In the genomic region with DNA sequence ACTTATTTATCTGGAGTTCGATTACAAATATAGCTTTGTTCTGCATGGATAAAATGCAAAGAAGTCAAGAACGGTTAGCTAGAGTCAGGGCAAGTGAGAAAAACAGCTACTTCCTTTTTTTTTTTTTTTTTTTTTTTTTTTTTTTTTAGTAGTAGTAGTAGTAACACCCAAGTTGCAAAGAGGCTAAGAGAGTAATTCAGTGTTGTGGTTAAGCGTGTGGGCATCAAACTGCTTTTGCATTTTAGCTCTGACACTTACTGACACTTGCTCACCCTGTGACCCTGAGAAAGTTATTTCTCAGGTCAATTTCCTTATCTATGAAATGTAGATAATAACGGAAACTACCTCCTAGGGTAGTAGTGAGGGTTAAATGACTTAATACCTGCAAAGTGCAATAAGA, we compare ENCODE assay signal across 13 cellular contexts.
DNase-seq lines count a peak whose midpoint lies in the region; ATAC-seq and TF ChIP-seq lines count a peak whose summit lies in the region.
"Had no signal": no experiment of that assay in that cellular context is flagged by ENCODE, and none has a peak within 500 bp of the region (broad histone marks: within the 10 kb centered on the region; RNA-seq: fewer than 3 reads in every experiment).

No MANE protein-coding gene starts in this region.

- peaks cover 11% of the 10 kb centered on the region; the same call in 1 of the 2 replicates for H3F3A ChIP-seq in OCI-LY1 (ENCODE audit: insufficient read depth, low read length)

- H3K4me3 ChIP-seq in OCI-LY1 (ENCODE audit: low read depth, low read length, poor library complexity, severe bottlenecking) (peak overlapping the region; percentile 51), ascending aorta (no peak overlapping the region)
- H3K4me3 ChIP-seq: esophagus squamous epithelium had no signal

- H3K27me3 Mint-ChIP-seq in activated CD8-positive, alpha-beta memory T cell treated with anti-CD3 and anti-CD28 coated beads, Interleukin-2, amount 10 ng/mL, durations not matched to agents 7 days and 5 days = peaks cover 21% of the 10 kb centered on the region
- peaks cover 18 to 27% of the 10 kb centered on the region in 2 donors for H3K27me3 Mint-ChIP-seq in natural killer cell treated with Interleukin-12 subunit alpha and Interleukin-12 subunit beta and Interleukin-15 and Interleukin-18, amount 100 ng/mL, for 72 hours

- intact Hi-C loops in ascending aorta (cut with DNase I) = loop anchor here (10.0 kb wide), 1 partner anchor 558 kb away; the partner anchor contains the start of gene CASP8AP2

- peak overlapping the region; percentile 84 for H3K4me2 ChIP-seq in OCI-LY1 (ENCODE audit: low read length)

- H3K36me3 ChIP-seq in OCI-LY1 (ENCODE audit: insufficient read depth, low read length) (no peaks in the 10 kb centered on the region), ascending aorta (no peaks in the 10 kb centered on the region)
- H3K36me3 ChIP-seq: esophagus squamous epithelium had no signal

- H3K9me3 ChIP-seq in OCI-LY1 (ENCODE audit: low read length) (no peaks in the 10 kb centered on the region), ascending aorta (no peaks in the 10 kb centered on the region)
- H3K9me3 ChIP-seq: esophagus squamous epithelium had no signal

- H3K4me3 Mint-ChIP-seq in activated CD8-positive, alpha-beta memory T cell treated with anti-CD3 and anti-CD28 coated beads, Interleukin-2, amount 10 ng/mL, durations not matched to agents 7 days and 5 days = no peak overlapping the region
- H3K4me3 Mint-ChIP-seq in natural killer cell treated with Interleukin-12 subunit alpha and Interleukin-12 subunit beta and Interleukin-15 and Interleukin-18, amount 100 ng/mL, for 72 hours = no peak overlapping the region
- H3K4me3 Mint-ChIP-seq: HFFc6 had no signal

- H3K27me3 ChIP-seq in OCI-LY1 (ENCODE audit: insufficient read depth, low read length) = no peaks in the 10 kb centered on the region
- H3K27me3 ChIP-seq in ascending aorta = no peaks in the 10 kb centered on the region

- H4K20me1 ChIP-seq in OCI-LY1 (ENCODE audit: insufficient read depth, low read length) = no peaks in the 10 kb centered on the region

- no peak for TF ChIP-seq CTCF in OCI-LY1 (IDR thresholded peaks at IDR 0.05; ENCODE audit: low read length)
- TF ChIP-seq CTCF in omental fat pad (IDR thresholded peaks at IDR 0.05) = no peak
- TF ChIP-seq CTCF in ascending aorta (IDR thresholded peaks at IDR 0.05) = no peak

- H3K4me1 ChIP-seq in OCI-LY1 (ENCODE audit: insufficient read depth, low read length, severe bottlenecking) (peaks cover 84% of the 10 kb centered on the region), ascending aorta (peaks cover 0 to 9% of the 10 kb centered on the region in 2 donors)
- H3K4me1 ChIP-seq: esophagus squamous epithelium had no signal

- H3K9me3 Mint-ChIP-seq in activated CD8-positive, alpha-beta memory T cell treated with anti-CD3 and anti-CD28 coated beads, Interleukin-2, amount 10 ng/mL, durations not matched to agents 7 days and 5 days (ENCODE audit: low read depth) = no peaks in the 10 kb centered on the region
- H3K9me3 Mint-ChIP-seq in natural killer cell treated with Interleukin-12 subunit alpha and Interleukin-12 subunit beta and Interleukin-15 and Interleukin-18, amount 100 ng/mL, for 72 hours = no peaks in the 10 kb centered on the region
- H3K9me3 Mint-ChIP-seq: HFFc6 had no signal

- no peaks in the 10 kb centered on the region for H3K9me2 ChIP-seq in OCI-LY1 (ENCODE audit: low read depth, low read length)

- DNase-seq in activated CD8-positive, alpha-beta memory T cell treated with anti-CD3 and anti-CD28 coated beads, Interleukin-2, amount 10 ng/mL, durations not matched to agents 7 days and 5 days = peak; percentile 52
- DNase-seq in activated CD8-positive, alpha-beta memory T cell treated with anti-CD3 and anti-CD28 coated beads, Interleukin-2, amount 50 U/mL, for 4 hours = no peak
- DNase-seq in natural killer cell treated with Interleukin-12 subunit alpha and Interleukin-12 subunit beta and Interleukin-15 and Interleukin-18, amount 100 ng/mL, for 72 hours (ENCODE audit: low spot score) = no peak
- DNase-seq in omental fat pad (ENCODE audit: low spot score) (no peak), ascending aorta (ENCODE audit: low spot score in 2 of 2) (no peak), iPS-NIHi11 (ENCODE audit: low spot score) (no peak)
- DNase-seq: esophagus squamous epithelium, HFFc6, kidney glomerular epithelial cell, NCI-H82 had no signal

- H3K79me2 ChIP-seq in OCI-LY1 (ENCODE audit: insufficient read depth, low read length) = no peaks in the 10 kb centered on the region
- H3K79me2 ChIP-seq: parathyroid adenoma had no signal

- CTCF ChIA-PET in activated CD8-positive, alpha-beta memory T cell treated with anti-CD3 and anti-CD28 coated beads, Interleukin-2, amount 10 ng/mL, durations not matched to agents 7 days and 5 days (lab: Charles Lee) = interaction anchor here (0.6 to 2.6 kb wide), 8 partner anchors 10 to 1421 kb away, joined by 3 to 16 read pairs (median 3); no protein-coding TSS in a partner anchor

- H3K9ac ChIP-seq in OCI-LY1 (ENCODE audit: low read length) = peak overlapping the region; percentile 77
- H3K9ac ChIP-seq: parathyroid adenoma had no signal

- H3K27ac Mint-ChIP-seq in activated CD8-positive, alpha-beta memory T cell treated with anti-CD3 and anti-CD28 coated beads, Interleukin-2, amount 10 ng/mL, durations not matched to agents 7 days and 5 days = no peak overlapping the region
- H3K27ac Mint-ChIP-seq in natural killer cell treated with Interleukin-12 subunit alpha and Interleukin-12 subunit beta and Interleukin-15 and Interleukin-18, amount 100 ng/mL, for 72 hours = peak overlapping the region in 1 of 2 donors; percentile 3
- H3K27ac Mint-ChIP-seq: HFFc6 had no signal

- ATAC-seq in activated CD8-positive, alpha-beta memory T cell treated with anti-CD3 and anti-CD28 coated beads, Interleukin-2, amount 10 ng/mL, durations not matched to agents 7 days and 5 days = peak; percentile 75
- peak; percentile 73 for ATAC-seq in HG02938 (IDR thresholded peaks at IDR 0.05; ENCODE audit: unreplicated experiment)
- ATAC-seq in natural killer cell treated with Interleukin-12 subunit alpha and Interleukin-12 subunit beta and Interleukin-15 and Interleukin-18, amount 100 ng/mL, for 72 hours = peak; percentile 81 to 93
- ATAC-seq in omental fat pad (ENCODE audit: low FRiP score) = no peak

- no peaks in the 10 kb centered on the region for H3K36me3 Mint-ChIP-seq in activated CD8-positive, alpha-beta memory T cell treated with anti-CD3 and anti-CD28 coated beads, Interleukin-2, amount 10 ng/mL, durations not matched to agents 7 days and 5 days
- no peaks in the 10 kb centered on the region for H3K36me3 Mint-ChIP-seq in natural killer cell treated with Interleukin-12 subunit alpha and Interleukin-12 subunit beta and Interleukin-15 and Interleukin-18, amount 100 ng/mL, for 72 hours

- H2AFZ ChIP-seq in OCI-LY1 (ENCODE audit: low read length) = no peak overlapping the region
- H2AFZ ChIP-seq: parathyroid adenoma had no signal

- H3K27ac ChIP-seq in OCI-LY1 (ENCODE audit: low read depth, low read length, poor library complexity, severe bottlenecking) (peak overlapping the region; percentile 100), ascending aorta (no peak overlapping the region)
- H3K27ac ChIP-seq: esophagus squamous epithelium, parathyroid adenoma had no signal

- peaks cover 23% of the 10 kb centered on the region for H3K4me1 Mint-ChIP-seq in activated CD8-positive, alpha-beta memory T cell treated with anti-CD3 and anti-CD28 coated beads, Interleukin-2, amount 10 ng/mL, durations not matched to agents 7 days and 5 days
- H3K4me1 Mint-ChIP-seq in natural killer cell treated with Interleukin-12 subunit alpha and Interleukin-12 subunit beta and Interleukin-15 and Interleukin-18, amount 100 ng/mL, for 72 hours (ENCODE audit: low read depth in 2 of 2) = peaks cover 14 to 20% of the 10 kb centered on the region in 2 donors
